1 cellular context compared by ENCODE assay signal in genomic region chr1:213466578-213466977, GRCh38.
TF ChIP-seq lines count a peak whose summit lies in the region.

No MANE protein-coding gene starts in this region.

TF ChIP-seq in GM12878, 131 proteins besides CTCF, POLR2A, EP300 and RAD21 (continued from another document):
- TF ChIP-seq, protein P1, sequence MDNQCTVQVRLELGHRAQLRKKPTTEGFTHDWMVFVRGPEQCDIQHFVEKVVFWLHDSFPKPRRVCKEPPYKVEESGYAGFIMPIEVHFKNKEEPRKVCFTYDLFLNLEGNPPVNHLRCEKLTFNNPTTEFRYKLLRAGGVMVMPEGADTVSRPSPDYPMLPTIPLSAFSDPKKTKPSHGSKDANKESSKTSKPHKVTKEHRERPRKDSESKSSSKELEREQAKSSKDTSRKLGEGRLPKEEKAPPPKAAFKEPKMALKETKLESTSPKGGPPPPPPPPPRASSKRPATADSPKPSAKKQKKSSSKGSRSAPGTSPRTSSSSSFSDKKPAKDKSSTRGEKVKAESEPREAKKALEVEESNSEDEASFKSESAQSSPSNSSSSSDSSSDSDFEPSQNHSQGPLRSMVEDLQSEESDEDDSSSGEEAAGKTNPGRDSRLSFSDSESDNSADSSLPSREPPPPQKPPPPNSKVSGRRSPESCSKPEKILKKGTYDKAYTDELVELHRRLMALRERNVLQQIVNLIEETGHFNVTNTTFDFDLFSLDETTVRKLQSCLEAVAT (IDR thresholded peaks at IDR 0.05): no peak
- TF ChIP-seq ZNF622 (IDR thresholded peaks at IDR 0.05) (no peak), SMARCA5 (IDR thresholded peaks at IDR 0.05) (no peak), ATF7 (IDR thresholded peaks at IDR 0.05; ENCODE audit: low read depth) (no peak), PML (IDR thresholded peaks at IDR 0.05; ENCODE audit: low read length) (no peak), NRF1 (conservative IDR thresholded peaks at IDR 0.05; ENCODE audit: low read depth, low read length) (no peak), MAX (IDR thresholded peaks at IDR 0.05; ENCODE audit: low read depth, low read length) (no peak), BCL3 (IDR thresholded peaks at IDR 0.05; ENCODE audit: borderline replicate concordance, insufficient read depth, low read depth, low read length, poor library complexity, severe bottlenecking) (no peak), ZSCAN29 (IDR thresholded peaks at IDR 0.05) (no peak), SMAD1 (IDR thresholded peaks at IDR 0.05; ENCODE audit: low read depth, partially characterized antibody) (no peak), CHD2 (IDR thresholded peaks at IDR 0.05; ENCODE audit: borderline replicate concordance, low read depth, low read length) (no peak), POLR2AphosphoS5 (IDR thresholded peaks at IDR 0.05; ENCODE audit: low read length) (no peak), PAX5 (IDR thresholded peaks at IDR 0.05; ENCODE audit: borderline replicate concordance, low read depth, low read length) (no peak), ESRRA (IDR thresholded peaks at IDR 0.05; ENCODE audit: low read length) (no peak), MTA3 (IDR thresholded peaks at IDR 0.05; ENCODE audit: borderline replicate concordance, low read length) (no peak), CREB1 (IDR thresholded peaks at IDR 0.05; ENCODE audit: low read depth) (no peak), CHD4 (IDR thresholded peaks at IDR 0.05) (no peak)
- TF ChIP-seq, protein P2, sequence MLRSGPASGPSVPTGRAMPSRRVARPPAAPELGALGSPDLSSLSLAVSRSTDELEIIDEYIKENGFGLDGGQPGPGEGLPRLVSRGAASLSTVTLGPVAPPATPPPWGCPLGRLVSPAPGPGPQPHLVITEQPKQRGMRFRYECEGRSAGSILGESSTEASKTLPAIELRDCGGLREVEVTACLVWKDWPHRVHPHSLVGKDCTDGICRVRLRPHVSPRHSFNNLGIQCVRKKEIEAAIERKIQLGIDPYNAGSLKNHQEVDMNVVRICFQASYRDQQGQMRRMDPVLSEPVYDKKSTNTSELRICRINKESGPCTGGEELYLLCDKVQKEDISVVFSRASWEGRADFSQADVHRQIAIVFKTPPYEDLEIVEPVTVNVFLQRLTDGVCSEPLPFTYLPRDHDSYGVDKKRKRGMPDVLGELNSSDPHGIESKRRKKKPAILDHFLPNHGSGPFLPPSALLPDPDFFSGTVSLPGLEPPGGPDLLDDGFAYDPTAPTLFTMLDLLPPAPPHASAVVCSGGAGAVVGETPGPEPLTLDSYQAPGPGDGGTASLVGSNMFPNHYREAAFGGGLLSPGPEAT (IDR thresholded peaks at IDR 0.05; ENCODE audit: low read depth): no peak
